ENCODE assay signal across 22 cellular contexts in genomic region chr1:85438353-85438752, GRCh38. TPM values are rescaled to one million over a fixed set of nuclear protein-coding genes. Genes with fewer than 3 reads are reported as not detected.
DNase-seq lines count a peak whose midpoint lies in the region; ATAC-seq and TF ChIP-seq lines count a peak whose summit lies in the region.
"Had no signal": no experiment of that assay in that cellular context is flagged by ENCODE, and none has a peak within 500 bp of the region (broad histone marks: within the 10 kb centered on the region; RNA-seq: fewer than 3 reads in every experiment).

No MANE protein-coding gene starts in this region.

- peaks cover 40 to 63% of the 10 kb centered on the region in 2 experiments for H3K79me1 ChIP-seq in IMR-90 (ENCODE audit: low read depth in 1 of 2, low read length in 2 of 2)

- TF ChIP-seq CTCF in A673 (conservative IDR thresholded peaks at IDR 0.05; ENCODE audit: low read depth, low read length) (no peak), IMR-90 (conservative IDR thresholded peaks at IDR 0.05; ENCODE audit: low read depth, low read length) (no peak), cardiac fibroblast (IDR thresholded peaks at IDR 0.05; ENCODE audit: low read depth, low read length) (no peak), Caco-2 (IDR thresholded peaks at IDR 0.05; ENCODE audit: insufficient read depth in 1 of 2, low read depth in 1 of 2, low read length in 1 of 2, severe bottlenecking in 1 of 2, unreplicated experiment in 1 of 2) (no peak)

- POLR2A ChIA-PET in A673 (lab: Charles Lee; ENCODE audit: low non-redundant PET), result no interaction called here
- POLR2A ChIA-PET in IMR-90 (lab: Charles Lee; ENCODE audit: unreplicated experiment), result no interaction called here
- POLR2A ChIA-PET in Caco-2 (lab: Charles Lee), result no interaction called here

- DNase-seq in A673 (ENCODE audit: low spot score) (peak; percentile 78), IMR-90 (peak; percentile 51), cardiac fibroblast (ENCODE audit: low read depth in 2 of 2) (peak; percentile 49 to 54), left lobe of liver (ENCODE audit: low spot score) (peak; percentile 57), Caco-2 (no peak), HK-2 (ENCODE audit: unreplicated experiment) (no peak), AML-193 (lab: John Stamatoyannopoulos, UW) (no peak)
- DNase-seq: activated CD4-positive, alpha-beta T cell treated with anti-CD3 and anti-CD28 coated beads, Interleukin-2, amount 10 ng/mL, durations not matched to agents 24 days and 14 days; activated CD8-positive, alpha-beta memory T cell treated with anti-CD3 and anti-CD28 coated beads, Interleukin-2, amount 50 U/mL, for 4 hours; activated gamma-delta T cell treated with Interleukin-2 at 50 U/mL for 16 hours; central memory CD4-positive, alpha-beta T cell; DMS153; effector memory CD4-positive, alpha-beta T cell; hippocampal formation; islet precursor cell; mesendoderm; natural killer cell; NCI-H2107; NCI-H524 treated with DMSO at 0.1 percent for 48 hours; stimulated activated CD8-positive, alpha-beta memory T cell treated with anti-CD3 and anti-CD28 coated beads, Interleukin-4, amount 100 ng/mL, for 48 hours had no signal

- H4K8ac ChIP-seq in IMR-90 (ENCODE audit: low read depth in 2 of 2, low read length in 2 of 2), result no peak overlapping the region

- H3K9me3 ChIP-seq in A673 (ENCODE audit: low read depth, low read length, poor library complexity, severe bottlenecking) (no peaks in the 10 kb centered on the region), IMR-90 (ENCODE audit: control insufficient read depth, insufficient read depth, low read length) (no peaks in the 10 kb centered on the region), Caco-2 (no peaks in the 10 kb centered on the region)
- H3K9me3 ChIP-seq: suprapubic skin had no signal

- H3K36me3 ChIP-seq in A673 (ENCODE audit: insufficient read depth, low read length, poor library complexity, severe bottlenecking), result no peaks in the 10 kb centered on the region
- H3K36me3 ChIP-seq in IMR-90 (ENCODE audit: control insufficient read depth, insufficient read depth, low read length), result no peaks in the 10 kb centered on the region; the same call in 1 of the 2 replicates
- no peaks in the 10 kb centered on the region for H3K36me3 ChIP-seq in Caco-2 (ENCODE audit: control insufficient read depth, insufficient read depth, low read length)
- H3K36me3 ChIP-seq: suprapubic skin had no signal

- BruUV-seq in A673 (replicated peaks; lab: Mats Ljungman, UMichigan) (no TSS peak), IMR-90 (replicated peaks; lab: Mats Ljungman, UMichigan) (no TSS peak), Caco-2 (replicated peaks; lab: Mats Ljungman, UMichigan) (no TSS peak)

- H2BK5ac ChIP-seq in IMR-90 (ENCODE audit: low read depth, low read length, poor library complexity, severe bottlenecking), result no peak overlapping the region

- H2AK5ac ChIP-seq in IMR-90 (ENCODE audit: low read depth, low read length), result no peak overlapping the region

- H2BK120ac ChIP-seq in IMR-90 (ENCODE audit: low read depth, low read length), result no peak overlapping the region

- no peak overlapping the region for H3K56ac ChIP-seq in IMR-90 (ENCODE audit: extremely low read depth, insufficient read depth, low read length)

- H3K4ac ChIP-seq in IMR-90 (ENCODE audit: low read depth, low read length), result no peak overlapping the region

- dilution Hi-C loops in IMR-90 (cut with HindIII; ENCODE audit: low sequenced_read_pairs, unreplicated experiment), result no loop called here

- no peaks in the 10 kb centered on the region for H3K4me1 Mint-ChIP-seq in Caco-2 (ENCODE audit: low read depth, unreplicated experiment)
- H3K4me1 Mint-ChIP-seq: activated CD4-positive, alpha-beta T cell treated with anti-CD3 and anti-CD28 coated beads, Interleukin-2, amount 10 ng/mL, durations not matched to agents 24 days and 14 days; natural killer cell had no signal

- H2BK20ac ChIP-seq in IMR-90 (ENCODE audit: low read depth, low read length), result no peak overlapping the region

- H2BK15ac ChIP-seq in IMR-90 (ENCODE audit: low read depth, low read length), result no peak overlapping the region

- no peak overlapping the region for H4K91ac ChIP-seq in IMR-90 (ENCODE audit: insufficient read depth, low read depth, low read length)

- H4K20me1 ChIP-seq in IMR-90 (ENCODE audit: insufficient read depth, low read length), result peaks cover 5% of the 10 kb centered on the region; the same call in 1 of the 2 replicates

- H3K4me1 ChIP-seq in A673 (ENCODE audit: insufficient read depth, low read length, poor library complexity, severe bottlenecking) (peaks cover 31% of the 10 kb centered on the region), IMR-90 (ENCODE audit: control insufficient read depth, insufficient read depth, low read length) (peaks cover 13% of the 10 kb centered on the region), Caco-2 (no peaks in the 10 kb centered on the region)

- CTCF ChIA-PET in A673 (lab: Charles Lee) (no interaction called here), IMR-90 (lab: Yijun Ruan, JAX) (interaction anchor here (1.4 kb wide), 2 partner anchors 31 to 95 kb away, joined by 3 to 4 read pairs; no protein-coding TSS in a partner anchor), Caco-2 (lab: Charles Lee) (no interaction called here)

- H3K9ac ChIP-seq in IMR-90 (ENCODE audit: low read depth, low read length), result no peak overlapping the region

- H3K27me3 Mint-ChIP-seq in Caco-2 (ENCODE audit: insufficient read depth, unreplicated experiment), result no peaks in the 10 kb centered on the region

- no peak overlapping the region for H2AK9ac ChIP-seq in IMR-90 (replicated peaks; ENCODE audit: low read depth, low read length, poor library complexity)

- no peaks in the 10 kb centered on the region for H3K9me3 Mint-ChIP-seq in Caco-2 (ENCODE audit: unreplicated experiment)
- H3K9me3 Mint-ChIP-seq: natural killer cell had no signal

- H3K23ac ChIP-seq in IMR-90 (ENCODE audit: low read depth, low read length), result no peak overlapping the region

- peaks cover 7% of the 10 kb centered on the region; the same call in 1 of the 2 replicates for H3K9me1 ChIP-seq in IMR-90 (ENCODE audit: insufficient read depth, low read length)

- peak; percentile 61 for ATAC-seq in IMR-90 (ENCODE audit: low read depth)
- peak; percentile 98 for ATAC-seq in left lobe of liver
- no peak for ATAC-seq in HG02884 (IDR thresholded peaks at IDR 0.05; ENCODE audit: unreplicated experiment)
- ATAC-seq: natural killer cell had no signal

- no peak for TF ChIP-seq POLR2A in IMR-90 (IDR thresholded peaks at IDR 0.05; ENCODE audit: low read depth, low read length)

- H2AFZ ChIP-seq in IMR-90 (replicated peaks; ENCODE audit: low read length, poor library complexity), result no peak overlapping the region

- peak overlapping the region; percentile 56 for H3K27ac ChIP-seq in A673 (ENCODE audit: low read depth, low read length, poor library complexity, severe bottlenecking)
- no peak overlapping the region for H3K27ac ChIP-seq in IMR-90 (ENCODE audit: insufficient read depth, low read length)
- H3K27ac ChIP-seq: suprapubic skin had no signal

- no peak overlapping the region for H4K5ac ChIP-seq in IMR-90 (ENCODE audit: low read depth, low read length)

- H3K27me3 ChIP-seq in A673 (replicated peaks; ENCODE audit: insufficient read depth, low read depth, low read length, poor library complexity) (no peaks in the 10 kb centered on the region), IMR-90 (ENCODE audit: control insufficient read depth, insufficient read depth, low read length) (no peaks in the 10 kb centered on the region), Caco-2 (replicated peaks; ENCODE audit: control insufficient read depth, insufficient read depth, low read length) (no peaks in the 10 kb centered on the region)
- H3K27me3 ChIP-seq: suprapubic skin had no signal

- peak overlapping the region; percentile 28; the same call in 1 of the 2 replicates for H3K4me2 ChIP-seq in IMR-90 (ENCODE audit: low read depth, low read length)

- no CpG with 5 or more reads among the region's 2 CpGs for WGBS in IMR-90 (ENCODE audit: extremely low coverage in 2 of 2, insufficient read length in 1 of 2), 2 experiments

- intact Hi-C loops in A673 (cut with micrococcal nuclease; ENCODE audit: unreplicated experiment) (no loop called here), IMR-90 (cut with micrococcal nuclease) (no loop called here), Caco-2 (cut with micrococcal nuclease; ENCODE audit: unreplicated experiment) (no loop called here)

- H3K27ac Mint-ChIP-seq in Caco-2 (ENCODE audit: unreplicated experiment), result no peak overlapping the region
- H3K27ac Mint-ChIP-seq: activated CD4-positive, alpha-beta T cell treated with anti-CD3 and anti-CD28 coated beads, Interleukin-2, amount 10 ng/mL, durations not matched to agents 24 days and 14 days; natural killer cell had no signal

- in situ Hi-C loops in IMR-90 (cut with MboI; ENCODE audit: low sequenced_read_pairs), result no loop called here

- H3K4me3 ChIP-seq in A673 (ENCODE audit: low read depth, low read length, poor library complexity, severe bottlenecking) (no peak overlapping the region), IMR-90 (ENCODE audit: insufficient read depth, low read depth, low read length) (no peak overlapping the region), cardiac fibroblast (replicated peaks in 1 of 2; ENCODE audit: low read depth in 2 of 2, low read length in 2 of 2) (no peak overlapping the region), Caco-2 (ENCODE audit: low read depth, low read length) (no peak overlapping the region)
- H3K4me3 ChIP-seq: suprapubic skin had no signal

- H3K18ac ChIP-seq in IMR-90 (ENCODE audit: low read depth, low read length), result no peak overlapping the region

- H3K14ac ChIP-seq in IMR-90 (replicated peaks; ENCODE audit: low read depth, low read length), result peak overlapping the region; percentile 6; the same call in 1 of the 2 replicates

- H3K4me3 Mint-ChIP-seq in Caco-2 (ENCODE audit: unreplicated experiment), result no peak overlapping the region
- H3K4me3 Mint-ChIP-seq: activated CD4-positive, alpha-beta T cell treated with anti-CD3 and anti-CD28 coated beads, Interleukin-2, amount 10 ng/mL, durations not matched to agents 24 days and 14 days; natural killer cell had no signal

- H3K36me3 Mint-ChIP-seq in Caco-2 (ENCODE audit: insufficient read depth, unreplicated experiment), result peaks cover 5% of the 10 kb centered on the region
- H3K36me3 Mint-ChIP-seq: natural killer cell had no signal

- no peak for TF ChIP-seq RAD21 in IMR-90 (IDR thresholded peaks at IDR 0.05; ENCODE audit: low read length)

TF ChIP-seq in IMR-90, 13 proteins besides CTCF, POLR2A, EP300 and RAD21 (continues in another document):
- TF ChIP-seq MAFK (IDR thresholded peaks at IDR 0.05; ENCODE audit: low read depth, low read length) (no peak), CHD1 (IDR thresholded peaks at IDR 0.05; ENCODE audit: low read depth, low read length) (no peak), BHLHE40 (IDR thresholded peaks at IDR 0.05; ENCODE audit: low read depth, low read length) (no peak), CEBPB (IDR thresholded peaks at IDR 0.05; ENCODE audit: low read depth, low read length) (no peak), NFE2L2 (IDR thresholded peaks at IDR 0.05; ENCODE audit: low read depth, low read length) (no peak)

RNA-seq across cellular contexts. Expression of gene DDAH1, which starts 26.6 kb away (rescaled TPM):
- 32.5 and 35.0 TPM in 2 replicates for total RNA-seq in A673 (2021)
- total RNA-seq in IMR-90 (2012; rRNA removed), result 94.5 and 108 TPM in 2 replicates
- 78.0 and 89.0 TPM in 2 replicates for polyA plus RNA-seq in IMR-90 (2012; rRNA removed)
- 18.8 and 40.9 TPM in 2 replicates for polyA plus RNA-seq in IMR-90 (2012; cell fraction: cytosol; rRNA removed)
- 9.2 and 40.9 TPM in 2 replicates for polyA plus RNA-seq in IMR-90 (2012; cell fraction: nucleus; rRNA removed; ENCODE audit: low replicate concordance)
- total RNA-seq in left lobe of liver, result 70.6 TPM
- total RNA-seq in Caco-2 (2022), result 83.0 and 87.9 TPM in 2 replicates
- total RNA-seq: activated CD4-positive, alpha-beta T cell treated with anti-CD3 and anti-CD28 coated beads, Interleukin-2, amount 10 ng/mL, durations not matched to agents 24 days and 14 days had no signal

Comparison
In these comparisons a context has a peak if more than half of its experiments do, and no peak if none do; other contexts are left out.
1. DNase-seq: peak in A673 (single experiment), IMR-90 (single experiment), cardiac fibroblast (2 of 2) and left lobe of liver (single experiment); none in Caco-2 (0 of 2), HK-2 (single experiment) and AML-193 (0 of 2).